In genomic region chr10:132384618-132385510, GRCh38 we compare ENCODE assay signal across 15 cellular contexts. TPM values are rescaled to one million over a fixed set of nuclear protein-coding genes. Genes with fewer than 3 reads are reported as not detected.
DNase-seq lines count a peak whose midpoint lies in the region; ATAC-seq and TF ChIP-seq lines count a peak whose summit lies in the region.
"Had no signal": no experiment of that assay in that cellular context is flagged by ENCODE, and none has a peak within 500 bp of the region (broad histone marks: within the 10 kb centered on the region; RNA-seq: fewer than 3 reads in every experiment).

No MANE protein-coding gene starts in this region.

- intact Hi-C loops in sciatic nerve (cut with DNase I), result loop anchor here (10.0 kb wide), 1 partner anchor 260 kb away; no protein-coding TSS in a partner anchor

- no peaks in the 10 kb centered on the region for H3K4me1 ChIP-seq in foreskin keratinocyte

- no peak overlapping the region for H3K27ac ChIP-seq in foreskin keratinocyte
- H3K27ac ChIP-seq: KMS-11, right atrium auricular region had no signal

- no peak for TF ChIP-seq POLR2A in erythroblast (IDR thresholded peaks at IDR 0.05; ENCODE audit: low read length)

- TF ChIP-seq CTCF in foreskin keratinocyte (conservative IDR thresholded peaks at IDR 0.05), result no peak

- no peaks in the 10 kb centered on the region for H3K27me3 ChIP-seq in foreskin keratinocyte
- H3K27me3 ChIP-seq: right atrium auricular region had no signal

- peak; percentile 3 for ATAC-seq in foreskin keratinocyte
- no peak for ATAC-seq in sciatic nerve
- ATAC-seq in GM19455 (IDR thresholded peaks at IDR 0.05; ENCODE audit: unreplicated experiment), result no peak
- ATAC-seq: activated CD8-positive, alpha-beta memory T cell treated with anti-CD3 and anti-CD28 coated beads, Interleukin-2, amount 10 ng/mL, durations not matched to agents 7 days and 5 days had no signal

- DNase-seq in SIG-M5 treated with dmso at 0.1 percent for 504 hours (lab: John Stamatoyannopoulos, UW; ENCODE audit: unreplicated experiment) (peak; percentile 40), SIG-M5 (lab: John Stamatoyannopoulos, UW) (no peak), MV-4-11 (lab: John Stamatoyannopoulos, UW) (peak; percentile 65), foreskin keratinocyte (no peak), sciatic nerve (ENCODE audit: low spot score) (peak; percentile 45), erythroblast (lab: John Stamatoyannopoulos, UW) (no peak), NCI-H1436 treated with DMSO at 0.1 percent for 48 hours (lab: John Stamatoyannopoulos, UW) (no peak)
- DNase-seq: 8988T; activated CD8-positive, alpha-beta memory T cell treated with anti-CD3 and anti-CD28 coated beads, Interleukin-2, amount 10 ng/mL, durations not matched to agents 7 days and 5 days; NCI-H1930; NCI-H82; stimulated activated CD4-positive, alpha-beta T cell treated with anti-CD3 and anti-CD28 coated beads, Interleukin-2, amount 100 ng/mL, for 48 hours had no signal

RNA-seq across cellular contexts. Expression of gene PWWP2B, which starts 12.1 kb away (rescaled TPM):
- 10.5 and 12.5 TPM in 2 replicates for total RNA-seq in foreskin keratinocyte
- polyA plus RNA-seq in foreskin keratinocyte, result 11.0 and 14.0 TPM in 2 replicates
- total RNA-seq in sciatic nerve, result 13.3 TPM

RNA-seq across cellular contexts. Expression of gene LRRC27, which starts 52.9 kb away (rescaled TPM):
- total RNA-seq in foreskin keratinocyte (4.4 and 4.6 TPM in 2 replicates), sciatic nerve (12.4 TPM)
- 3.6 and 4.0 TPM in 2 replicates for polyA plus RNA-seq in foreskin keratinocyte

Comparison
In these comparisons a context has a peak if more than half of its experiments do, and no peak if none do; other contexts are left out.
1. DNase-seq: peak in SIG-M5 treated with dmso at 0.1 percent for 504 hours (single experiment), MV-4-11 (single experiment) and sciatic nerve (single experiment); none in SIG-M5 (single experiment), foreskin keratinocyte (0 of 2), erythroblast (0 of 2) and NCI-H1436 treated with DMSO at 0.1 percent for 48 hours (single experiment).